In the genomic region with DNA sequence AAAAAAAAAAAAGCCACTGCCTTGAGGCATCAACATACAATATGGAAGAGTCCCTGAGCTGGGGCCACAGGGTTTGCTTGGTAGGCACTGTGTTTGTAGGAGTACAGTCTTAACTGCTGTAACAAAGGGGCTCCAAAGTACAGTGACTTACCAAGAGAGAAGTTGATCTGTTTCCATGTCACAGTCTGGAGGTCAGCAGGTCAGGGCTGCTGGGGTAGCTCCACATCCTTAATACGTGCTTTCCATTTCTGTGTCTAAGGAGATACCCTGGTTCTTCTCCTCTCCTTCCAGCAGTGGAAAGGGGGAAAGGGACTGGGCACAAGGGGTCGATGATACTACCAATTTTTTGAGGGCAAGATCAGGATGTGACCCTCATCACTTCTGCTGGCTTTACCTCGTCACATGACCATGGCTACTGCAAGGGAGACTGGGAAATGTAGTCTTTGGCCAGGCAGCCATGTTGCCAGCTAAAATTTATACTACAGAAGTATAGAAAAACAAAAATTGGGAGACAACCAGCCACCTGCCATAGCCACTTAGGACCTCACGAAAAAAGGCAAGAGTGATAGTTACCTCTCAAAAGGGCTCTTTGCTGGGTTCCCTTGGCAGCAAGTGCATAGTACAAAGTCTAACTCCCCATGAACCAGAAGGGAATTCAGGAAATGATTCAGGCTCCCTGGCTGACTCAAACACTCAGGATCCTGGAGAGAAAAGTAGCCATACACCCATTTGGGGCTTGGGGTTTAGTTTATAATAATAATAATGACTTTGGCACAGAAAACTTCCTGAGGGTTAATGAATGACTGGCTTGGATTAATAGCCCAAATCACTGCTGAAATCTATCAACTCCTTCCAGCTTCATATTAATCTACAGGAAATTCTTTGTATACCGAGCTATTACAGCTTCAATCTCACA, we compare ENCODE assay signal across 8 cellular contexts. TPM values are rescaled to one million over a fixed set of nuclear protein-coding genes. Genes with fewer than 3 reads are reported as not detected.
DNase-seq lines count a peak whose midpoint lies in the region; ATAC-seq and TF ChIP-seq lines count a peak whose summit lies in the region.

No MANE protein-coding gene starts in this region.

- no peak overlapping the region for H3K4me3 ChIP-seq in cardiac fibroblast (replicated peaks in 1 of 2; ENCODE audit: low read depth in 2 of 2, low read length in 2 of 2)
- H3K4me3 ChIP-seq in right lobe of liver = no peak overlapping the region
- no peak overlapping the region for H3K4me3 ChIP-seq in tibial nerve

- intact Hi-C loops in right lobe of liver (cut with DNase I) = no loop called here

- H3K36me3 ChIP-seq in right lobe of liver (no peaks in the 10 kb centered on the region), tibial nerve (no peaks in the 10 kb centered on the region)

- TF ChIP-seq CTCF in cardiac fibroblast (IDR thresholded peaks at IDR 0.05; ENCODE audit: low read depth, low read length) (no peak), right lobe of liver (IDR thresholded peaks at IDR 0.05) (no peak), tibial nerve (IDR thresholded peaks at IDR 0.05) (no peak)

- no peak overlapping the region for H3K27ac ChIP-seq in right lobe of liver
- peak overlapping the region in 2 of 4 donors; percentile 68 to 71 for H3K27ac ChIP-seq in tibial nerve

- TF ChIP-seq POLR2A in right lobe of liver (IDR thresholded peaks at IDR 0.05) = no peak
- no peak for TF ChIP-seq POLR2A in tibial nerve (IDR thresholded peaks at IDR 0.05)

- 59% methylated on average over 4 of the region's 5 CpGs for WGBS in right lobe of liver (ENCODE audit: insufficient coverage, low coverage, low lambda C conversion rate, missing lambda C conversion rate)
- WGBS in tibial nerve, 2 donors = 49 to 57% methylated on average over 5 of the region's 5 CpGs

- H3K27me3 ChIP-seq in right lobe of liver (no peaks in the 10 kb centered on the region), tibial nerve (no peaks in the 10 kb centered on the region)

- H3K9me3 ChIP-seq in right lobe of liver (no peaks in the 10 kb centered on the region), tibial nerve (no peaks in the 10 kb centered on the region)

- ATAC-seq in GM18517 (IDR thresholded peaks at IDR 0.05; ENCODE audit: unreplicated experiment) (peak; percentile 63), right lobe of liver (peak; percentile 76 to 91 (median 84)), GM18498 (IDR thresholded peaks at IDR 0.05; ENCODE audit: unreplicated experiment) (no peak), HG03457 (IDR thresholded peaks at IDR 0.05; ENCODE audit: unreplicated experiment) (no peak), HG02759 (IDR thresholded peaks at IDR 0.05; ENCODE audit: unreplicated experiment) (no peak)

- TF ChIP-seq EP300 in tibial nerve (IDR thresholded peaks at IDR 0.05) = peak in 1 of 2 donors; percentile 25

- peak; percentile 45 for DNase-seq in MV-4-11 (lab: John Stamatoyannopoulos, UW)
- DNase-seq in cardiac fibroblast (ENCODE audit: low read depth in 2 of 2) = peak; percentile 60 to 80
- DNase-seq in right lobe of liver = no peak
- no peak for DNase-seq in tibial nerve (ENCODE audit: low spot score in 2 of 2)

- H3K4me1 ChIP-seq in right lobe of liver = peaks cover 0 to 14% (median 2%) of the 10 kb centered on the region in 4 donors
- peaks cover 0 to 20% (median 9%) of the 10 kb centered on the region in 4 donors for H3K4me1 ChIP-seq in tibial nerve

RNA-seq across cellular contexts. Expression of gene ATP5PO, which starts 52.7 kb away (rescaled TPM):
- 100 to 1,000 TPM in 3 of 6 experiments, 10 to 100 TPM in 3; 87.3 to 191 (median 98.7) TPM for total RNA-seq in right lobe of liver
- total RNA-seq in tibial nerve = 100 to 1,000 TPM; 121 to 213 (median 148) TPM

Comparison
In these comparisons a context has a peak if more than half of its experiments do, and no peak if none do; other contexts are left out.
1. ATAC-seq: peak in GM18517 (single experiment) and right lobe of liver (4 of 4); none in GM18498 (single experiment), HG03457 (single experiment) and HG02759 (single experiment).
2. DNase-seq: peak in MV-4-11 (single experiment) and cardiac fibroblast (2 of 2); none in right lobe of liver (0 of 3) and tibial nerve (0 of 2).